8 cellular contexts compared by ENCODE assay signal in the genomic region with DNA sequence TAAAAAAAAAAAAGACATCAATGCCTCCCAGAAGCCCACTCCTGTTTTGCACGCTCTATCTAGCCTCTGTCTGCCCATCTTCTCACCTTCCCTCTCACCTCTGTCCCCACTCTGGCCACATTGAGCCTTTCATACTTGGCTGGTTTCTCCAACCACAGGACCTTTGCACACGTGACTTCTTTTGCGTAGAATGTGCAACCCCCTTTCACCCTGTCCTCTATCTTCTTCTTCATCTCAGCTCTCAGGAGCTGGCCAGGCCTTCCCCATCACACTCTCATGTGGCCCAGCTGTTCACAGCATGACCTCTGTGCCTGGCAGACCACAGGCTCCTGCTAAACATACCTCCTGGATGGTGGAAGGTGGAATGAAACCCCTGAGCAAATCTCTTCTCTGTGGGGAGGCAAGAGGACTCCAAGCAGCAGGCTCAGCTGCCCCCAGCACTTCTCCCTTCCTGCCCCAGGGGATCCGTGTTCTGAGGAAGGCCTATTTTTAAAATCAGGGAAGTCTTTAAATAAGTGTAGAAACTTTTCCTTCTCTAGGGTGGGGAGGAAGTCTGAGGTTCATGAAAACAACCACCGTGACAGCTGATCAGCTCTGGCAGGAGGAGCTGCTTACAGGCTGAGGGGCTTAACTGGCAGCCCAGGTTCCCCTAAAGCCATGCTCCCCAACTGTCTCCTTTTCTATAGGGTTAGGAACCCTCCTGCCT. TPM values are rescaled to one million over a fixed set of nuclear protein-coding genes. Genes with fewer than 3 reads are reported as not detected.
DNase-seq lines count a peak whose midpoint lies in the region; ATAC-seq, FAIRE-seq and TF ChIP-seq lines count a peak whose summit lies in the region.

No MANE protein-coding gene starts in this region.

- H3K79me2 ChIP-seq in smooth muscle cell (ENCODE audit: low read depth), result no peaks in the 10 kb centered on the region

- no peak overlapping the region for H3K4me3 ChIP-seq in NB4 (ENCODE audit: low read depth, low read length)
- no peak overlapping the region for H3K4me3 ChIP-seq in kidney (ENCODE audit: low read length in 2 of 2)
- no peak overlapping the region for H3K4me3 ChIP-seq in smooth muscle cell

- no peak for TF ChIP-seq CTCF in NB4 (IDR thresholded peaks at IDR 0.05; ENCODE audit: low read depth, low read length)
- no peak for TF ChIP-seq CTCF in kidney (IDR thresholded peaks at IDR 0.05; ENCODE audit: borderline replicate concordance, extremely low read depth, insufficient read depth)
- no peak for TF ChIP-seq CTCF in smooth muscle cell (IDR thresholded peaks at IDR 0.05; ENCODE audit: borderline replicate concordance, insufficient read depth, poor library complexity, severe bottlenecking)

- no peaks in the 10 kb centered on the region for H3F3A ChIP-seq in smooth muscle cell (ENCODE audit: low read depth)

- H3K4me1 ChIP-seq in kidney (ENCODE audit: control insufficient read depth in 1 of 2, insufficient read depth in 1 of 2, low read depth in 1 of 2, low read length in 2 of 2) (peaks cover 0 to 3% of the 10 kb centered on the region in 2 donors), smooth muscle cell (ENCODE audit: low read depth) (no peaks in the 10 kb centered on the region)

- no peaks in the 10 kb centered on the region for H3K27me3 ChIP-seq in smooth muscle cell (ENCODE audit: low read depth)

- TF ChIP-seq POLR2A in NB4 (IDR thresholded peaks at IDR 0.05; ENCODE audit: extremely low read depth, insufficient read length), result no peak

- H2AFZ ChIP-seq in smooth muscle cell (ENCODE audit: low read depth), result no peak overlapping the region

- H3K4me2 ChIP-seq in smooth muscle cell, result no peak overlapping the region

- peak; percentile 72 for ATAC-seq in GM18861 (IDR thresholded peaks at IDR 0.05; ENCODE audit: unreplicated experiment)
- peak; percentile 76 for ATAC-seq in HG02588 (IDR thresholded peaks at IDR 0.05; ENCODE audit: unreplicated experiment)
- no peak for ATAC-seq in GM18519 (IDR thresholded peaks at IDR 0.05; ENCODE audit: low FRiP score, unreplicated experiment)

- DNase-seq in NB4 (ENCODE audit: low read depth) (peak; percentile 96), kidney (peak; percentile 18), KG1 (lab: John Stamatoyannopoulos, UW) (no peak), smooth muscle cell (lab: John Stamatoyannopoulos, UW; ENCODE audit: unreplicated experiment) (no peak)
- DNase-seq in activated T-cell treated with anti-CD3 and anti-CD28 coated beads, Interleukin-2, amount 50 U/mL, for 1 hour, result no peak

- H3K9me3 ChIP-seq in kidney (ENCODE audit: control insufficient read depth in 1 of 2, low read length in 2 of 2) (no peaks in the 10 kb centered on the region), smooth muscle cell (replicated peaks; ENCODE audit: low read depth) (peaks cover 4% of the 10 kb centered on the region)

- intact Hi-C loops in kidney (cut with DNase I), result no loop called here

- H3K36me3 ChIP-seq in kidney (ENCODE audit: control insufficient read depth in 1 of 2, insufficient read depth in 2 of 2, low read length in 2 of 2) (no peaks in the 10 kb centered on the region), smooth muscle cell (ENCODE audit: low read depth) (no peaks in the 10 kb centered on the region)

- 97% methylated on average over 5 of the region's 5 CpGs for WGBS in smooth muscle cell (ENCODE audit: low lambda C conversion rate)

- no peak overlapping the region for H3K27ac ChIP-seq in kidney (ENCODE audit: low read depth in 2 of 2, low read length in 2 of 2)
- no peak overlapping the region for H3K27ac ChIP-seq in smooth muscle cell (ENCODE audit: low read depth)

- no peaks in the 10 kb centered on the region for H4K20me1 ChIP-seq in smooth muscle cell (ENCODE audit: low read depth)

- no peak for FAIRE-seq in kidney (lab: Jason Lieb, UNC)

- H3K9ac ChIP-seq in kidney (ENCODE audit: low read length in 2 of 2) (no peak overlapping the region), smooth muscle cell (ENCODE audit: low read depth) (no peak overlapping the region)

RNA-seq across cellular contexts. Expression of a gene that starts 11.6 kb away (rescaled TPM):
- total RNA-seq in kidney, result 7.1 TPM
- 4.7 TPM for polyA plus RNA-seq in kidney (ENCODE audit: insufficient read depth, low read depth, low replicate concordance)
- 4.6 and 8.3 TPM in 2 replicates for total RNA-seq in smooth muscle cell
- 5.3 and 5.5 TPM in 2 replicates for polyA plus RNA-seq in smooth muscle cell

Comparison
In these comparisons a context has a peak if more than half of its experiments do, and no peak if none do; other contexts are left out.
1. DNase-seq: peak in NB4 (single experiment) and kidney (single experiment); none in KG1 (single experiment), activated T-cell treated with anti-CD3 and anti-CD28 coated beads, Interleukin-2, amount 50 U/mL, for 1 hour (single experiment) and smooth muscle cell (single experiment).